ENCODE assay signal across 9 cellular contexts in the genomic region with DNA sequence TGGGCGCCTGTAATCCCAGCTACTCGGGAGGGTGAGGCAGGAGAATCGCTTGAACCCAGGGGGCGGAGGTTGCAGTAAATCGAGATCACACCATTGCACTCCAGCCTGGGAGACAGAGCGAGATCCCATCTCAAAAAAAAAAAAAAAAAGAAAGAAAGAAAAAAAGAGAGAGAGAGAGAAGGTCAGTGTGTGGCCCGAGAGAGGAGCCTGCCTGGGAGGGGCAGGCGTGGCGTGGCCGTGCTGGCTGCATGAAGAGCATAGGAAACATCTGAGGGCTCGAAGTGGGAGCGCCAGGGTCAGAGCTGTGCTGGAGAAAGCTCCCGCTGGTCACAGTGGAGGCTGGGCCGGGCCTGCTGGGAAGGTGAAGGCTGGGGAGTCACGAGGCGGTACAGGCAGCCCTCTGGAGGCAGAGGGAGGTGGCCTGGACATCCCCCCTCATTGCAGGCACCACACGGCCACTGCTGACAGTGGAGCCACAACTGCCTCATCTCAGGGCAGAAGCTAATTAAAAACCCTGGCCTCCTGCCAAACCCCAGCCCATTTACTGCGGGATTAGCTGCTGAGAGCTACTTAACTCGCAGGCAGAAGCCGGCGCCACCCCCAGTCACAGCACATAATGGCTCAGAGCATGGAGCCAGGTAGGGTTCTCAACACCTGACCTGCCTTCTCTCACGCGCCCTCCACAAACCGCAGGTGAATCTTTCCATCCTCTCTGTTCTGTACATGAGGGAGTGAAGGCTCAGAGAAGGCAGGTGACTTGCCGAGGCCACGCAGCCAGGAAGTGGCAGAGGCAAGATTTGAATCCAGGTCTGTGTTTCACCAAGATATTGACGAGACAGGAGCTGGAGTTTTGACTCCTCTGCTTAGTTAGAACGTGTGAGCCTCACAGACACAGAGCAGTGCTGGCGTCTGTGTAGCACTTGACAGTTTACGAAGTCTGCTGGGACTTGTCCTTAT. TPM values are rescaled to one million over a fixed set of nuclear protein-coding genes. Genes with fewer than 3 reads are reported as not detected.
DNase-seq lines count a peak whose midpoint lies in the region; ATAC-seq and TF ChIP-seq lines count a peak whose summit lies in the region.
"Had no signal": no experiment of that assay in that cellular context is flagged by ENCODE, and none has a peak within 500 bp of the region (broad histone marks: within the 10 kb centered on the region; RNA-seq: fewer than 3 reads in every experiment).

No MANE protein-coding gene starts in this region.

- H3K4me2 ChIP-seq in SU-DHL-6 (ENCODE audit: low read depth, low read length, poor library complexity, severe bottlenecking) = peak overlapping the region; percentile 11

- no peaks in the 10 kb centered on the region for H4K20me1 ChIP-seq in SU-DHL-6 (ENCODE audit: low read depth, low read length)

- H3K9me3 ChIP-seq in SU-DHL-6 (ENCODE audit: insufficient read depth, low read length) = no peaks in the 10 kb centered on the region
- H3K9me3 ChIP-seq in mucosa of descending colon = no peaks in the 10 kb centered on the region

- H3K9me2 ChIP-seq in SU-DHL-6 (replicated peaks; ENCODE audit: insufficient read depth, low read length) = no peaks in the 10 kb centered on the region

- H3K4me1 ChIP-seq in mucosa of descending colon (ENCODE audit: low read depth) = peaks cover 3% of the 10 kb centered on the region

- peaks cover 22% of the 10 kb centered on the region; the same call in 1 of the 2 replicates for H3F3A ChIP-seq in SU-DHL-6 (ENCODE audit: insufficient read depth)

- H3K4me3 ChIP-seq in SU-DHL-6 (ENCODE audit: insufficient read depth, low read length, poor library complexity, severe bottlenecking) (no peak overlapping the region), mucosa of descending colon (no peak overlapping the region)

- TF ChIP-seq CTCF in SU-DHL-6 (IDR thresholded peaks at IDR 0.05; ENCODE audit: insufficient read depth, low read length, poor library complexity, severe bottlenecking) (no peak), mucosa of descending colon (IDR thresholded peaks at IDR 0.05) (no peak)

- H3K27me3 ChIP-seq in SU-DHL-6 (ENCODE audit: low read length) = no peaks in the 10 kb centered on the region

- no peak overlapping the region for H2AFZ ChIP-seq in SU-DHL-6 (ENCODE audit: low read depth, low read length, severe bottlenecking)

- ATAC-seq in mucosa of descending colon = peak; percentile 42
- ATAC-seq in HG02610 (IDR thresholded peaks at IDR 0.05; ENCODE audit: unreplicated experiment) = no peak

- H3K36me3 ChIP-seq in SU-DHL-6 (ENCODE audit: low read length) = no peaks in the 10 kb centered on the region
- no peaks in the 10 kb centered on the region for H3K36me3 ChIP-seq in mucosa of descending colon (ENCODE audit: low read depth)

- intact Hi-C loops in mucosa of descending colon (cut with DNase I, micrococcal nuclease) = no loop called here

- no peak overlapping the region for H3K9ac ChIP-seq in SU-DHL-6 (ENCODE audit: low read length)

- H3K27ac ChIP-seq in SU-DHL-6 (ENCODE audit: low read depth, low read length) = no peak overlapping the region

- peak; percentile 50 for DNase-seq in Daoy (ENCODE audit: low read depth)
- peak; percentile 84 for DNase-seq in NCI-H187 treated with DMSO at 0.1 percent for 48 hours (lab: John Stamatoyannopoulos, UW)
- DNase-seq in mucosa of descending colon = peak in 2 of 3 donors; percentile 41 to 58
- no peak for DNase-seq in stimulated activated CD4-positive, alpha-beta T cell treated with anti-CD3 and anti-CD28 coated beads, Interleukin-4, amount 100 ng/mL, for 1 hour
- no peak for DNase-seq in dermis blood vessel endothelial cell
- DNase-seq in activated CD8-positive, alpha-beta memory T cell treated with anti-CD3 and anti-CD28 coated beads for 24 hours = no peak
- DNase-seq: activated CD4-positive, alpha-beta T cell treated with anti-CD3 and anti-CD28 coated beads, Interleukin-2, amount 50 U/mL, for 48 hours had no signal

- no peaks in the 10 kb centered on the region for H3K79me2 ChIP-seq in SU-DHL-6 (ENCODE audit: insufficient read depth, low read length)

RNA-seq across cellular contexts. Expression of a gene that starts 32.6 kb away (rescaled TPM):
- 0.17 and 0.51 TPM in 2 replicates for total RNA-seq in Daoy (2014; rRNA removed; shearing (Covaris generic))
- total RNA-seq in mucosa of descending colon (1 to 10 TPM in 2 of 3 donors, under 1 TPM in 1; 0.46 to 3.1 (median 2.9) TPM), dermis blood vessel endothelial cell (not detected in 2 replicates)

Comparison
In these comparisons a context has a peak if more than half of its experiments do, and no peak if none do; other contexts are left out.
1. DNase-seq: peak in Daoy (single experiment), NCI-H187 treated with DMSO at 0.1 percent for 48 hours (single experiment) and mucosa of descending colon (2 of 3); none in stimulated activated CD4-positive, alpha-beta T cell treated with anti-CD3 and anti-CD28 coated beads, Interleukin-4, amount 100 ng/mL, for 1 hour (single experiment), dermis blood vessel endothelial cell (single experiment) and activated CD8-positive, alpha-beta memory T cell treated with anti-CD3 and anti-CD28 coated beads for 24 hours (single experiment).